Comparison of ENCODE assay signal across 13 cellular contexts in genomic region chr6:79042088-79042798, GRCh38. TPM values are rescaled to one million over a fixed set of nuclear protein-coding genes. Genes with fewer than 3 reads are reported as not detected.
A peak's percentile ranks its signal among the peaks of the same experiment; 100 is the strongest.
DNase-seq lines count a peak whose midpoint lies in the region; ATAC-seq, FAIRE-seq and TF ChIP-seq lines count a peak whose summit lies in the region.
"Had no signal": no experiment of that assay in that cellular context is flagged by ENCODE, and none has a peak within 500 bp of the region (broad histone marks: within the 10 kb centered on the region; RNA-seq: fewer than 3 reads in every experiment).

No MANE protein-coding gene starts in this region.

- peaks cover 61% of the 10 kb centered on the region for H3K4me1 Mint-ChIP-seq in activated CD4-positive, alpha-beta T cell treated with anti-CD3 and anti-CD28 coated beads for 36 hours
- H3K4me1 Mint-ChIP-seq in activated CD4-positive, alpha-beta T cell treated with anti-CD3 and anti-CD28 coated beads, Interleukin-2, amount 10 ng/mL, durations not matched to agents 24 days and 14 days, result peaks cover 22% of the 10 kb centered on the region
- H3K4me1 Mint-ChIP-seq: nephron progenitor cell had no signal

- intact Hi-C loops in activated CD4-positive, alpha-beta T cell treated with anti-CD3 and anti-CD28 coated beads for 36 hours (cut with DNase I, micrococcal nuclease), result loop anchor here in 1 of 2 experiments (10.0 kb wide), 1 partner anchor 293 kb away; no protein-coding TSS in a partner anchor
- intact Hi-C loops in activated CD4-positive, alpha-beta T cell treated with anti-CD3 and anti-CD28 coated beads, Interleukin-2, amount 10 ng/mL, durations not matched to agents 24 days and 14 days (cut with micrococcal nuclease), result no loop called here
- intact Hi-C loops in pancreas (cut with DNase I) (no loop called here), right cardiac atrium (cut with DNase I) (no loop called here)

- POLR2A ChIA-PET in activated CD4-positive, alpha-beta T cell treated with anti-CD3 and anti-CD28 coated beads for 36 hours (lab: Charles Lee), result no interaction called here

- H3K27me3 ChIP-seq in pancreas (no peaks in the 10 kb centered on the region), right cardiac atrium (ENCODE audit: control insufficient read depth, insufficient read depth) (no peaks in the 10 kb centered on the region)

- CTCF ChIA-PET in activated CD4-positive, alpha-beta T cell treated with anti-CD3 and anti-CD28 coated beads for 36 hours (lab: Charles Lee), result interaction anchor here (0.6 to 1.8 kb wide), 4 partner anchors 16 to 165 kb away, joined by 3 to 5 read pairs (median 4); no protein-coding TSS in a partner anchor

- H3K36me3 ChIP-seq in pancreas, result peaks cover 0 to 16% (median 11%) of the 10 kb centered on the region in 3 donors

- ATAC-seq in activated CD4-positive, alpha-beta T cell treated with anti-CD3 and anti-CD28 coated beads for 36 hours, result peak; percentile 61
- ATAC-seq in GM21619 (IDR thresholded peaks at IDR 0.05; ENCODE audit: unreplicated experiment) (peak; percentile 71), HG03139 (IDR thresholded peaks at IDR 0.05; ENCODE audit: unreplicated experiment) (peak; percentile 80), pancreas (no peak), right cardiac atrium (no peak)
- ATAC-seq: HCT116 had no signal

- no peak for TF ChIP-seq CTCF in pancreas (IDR thresholded peaks at IDR 0.05)

- DNase-seq in activated CD4-positive, alpha-beta T cell treated with anti-CD3 and anti-CD28 coated beads for 36 hours, result no peak
- DNase-seq in activated CD4-positive, alpha-beta T cell treated with anti-CD3 and anti-CD28 coated beads, Interleukin-2, amount 10 ng/mL, durations not matched to agents 24 days and 14 days, result no peak
- DNase-seq in pancreas (no peak), right cardiac atrium (no peak), SHP77 (lab: John Stamatoyannopoulos, UW) (no peak), cerebellar nuclear complex (lab: John Stamatoyannopoulos, UW) (no peak)
- DNase-seq: 8988T; NCI-H1092 treated with DMSO at 0.1 percent for 48 hours; nephron progenitor cell; stimulated activated CD4-positive, alpha-beta T cell treated with anti-CD3 and anti-CD28 coated beads, Interleukin-4, amount 100 ng/mL, for 1 hour had no signal

- H3K4me3 Mint-ChIP-seq in activated CD4-positive, alpha-beta T cell treated with anti-CD3 and anti-CD28 coated beads for 36 hours, result no peak overlapping the region
- no peak overlapping the region for H3K4me3 Mint-ChIP-seq in activated CD4-positive, alpha-beta T cell treated with anti-CD3 and anti-CD28 coated beads, Interleukin-2, amount 10 ng/mL, durations not matched to agents 24 days and 14 days
- H3K4me3 Mint-ChIP-seq: nephron progenitor cell had no signal

- H3K9me3 Mint-ChIP-seq in activated CD4-positive, alpha-beta T cell treated with anti-CD3 and anti-CD28 coated beads for 36 hours (ENCODE audit: low read depth), result no peaks in the 10 kb centered on the region
- H3K9me3 Mint-ChIP-seq in activated CD4-positive, alpha-beta T cell treated with anti-CD3 and anti-CD28 coated beads, Interleukin-2, amount 10 ng/mL, durations not matched to agents 24 days and 14 days, result peaks cover 6% of the 10 kb centered on the region
- H3K9me3 Mint-ChIP-seq: nephron progenitor cell had no signal

- H3K9me3 ChIP-seq in pancreas, result no peaks in the 10 kb centered on the region
- no peaks in the 10 kb centered on the region for H3K9me3 ChIP-seq in right cardiac atrium (ENCODE audit: control insufficient read depth, low read length)

- 37 to 54% methylated on average over 1 of the region's 1 CpG for WGBS in pancreas, 2 donors
- 71% methylated on average over 1 of the region's 1 CpG for WGBS in right cardiac atrium

- H3K4me1 ChIP-seq in pancreas (peaks cover 0 to 5% (median 0%) of the 10 kb centered on the region in 3 donors), right cardiac atrium (ENCODE audit: control insufficient read depth, insufficient read depth, low read length) (no peaks in the 10 kb centered on the region)

- H3K27me3 Mint-ChIP-seq in activated CD4-positive, alpha-beta T cell treated with anti-CD3 and anti-CD28 coated beads for 36 hours, result no peaks in the 10 kb centered on the region
- no peaks in the 10 kb centered on the region for H3K27me3 Mint-ChIP-seq in activated CD4-positive, alpha-beta T cell treated with anti-CD3 and anti-CD28 coated beads, Interleukin-2, amount 10 ng/mL, durations not matched to agents 24 days and 14 days

- H3K4me3 ChIP-seq in pancreas, result no peak overlapping the region
- H3K4me3 ChIP-seq in right cardiac atrium (ENCODE audit: low read length), result no peak overlapping the region

- H3K27ac ChIP-seq in pancreas, result no peak overlapping the region
- no peak overlapping the region for H3K27ac ChIP-seq in right cardiac atrium (ENCODE audit: low read length)

- peak; percentile 54 for FAIRE-seq in pancreas (lab: Jason Lieb, UNC)

- H3K27ac Mint-ChIP-seq in activated CD4-positive, alpha-beta T cell treated with anti-CD3 and anti-CD28 coated beads for 36 hours, result no peak overlapping the region
- no peak overlapping the region for H3K27ac Mint-ChIP-seq in activated CD4-positive, alpha-beta T cell treated with anti-CD3 and anti-CD28 coated beads, Interleukin-2, amount 10 ng/mL, durations not matched to agents 24 days and 14 days
- H3K27ac Mint-ChIP-seq: nephron progenitor cell had no signal

- H3K36me3 Mint-ChIP-seq in activated CD4-positive, alpha-beta T cell treated with anti-CD3 and anti-CD28 coated beads for 36 hours (ENCODE audit: low read depth), result peaks cover 38% of the 10 kb centered on the region
- H3K36me3 Mint-ChIP-seq in activated CD4-positive, alpha-beta T cell treated with anti-CD3 and anti-CD28 coated beads, Interleukin-2, amount 10 ng/mL, durations not matched to agents 24 days and 14 days (ENCODE audit: low read depth), result peaks cover 55% of the 10 kb centered on the region

RNA-seq across cellular contexts. Expression of gene PHIP, which starts 35.8 kb away (rescaled TPM):
- total RNA-seq in activated CD4-positive, alpha-beta T cell treated with anti-CD3 and anti-CD28 coated beads for 36 hours, result 10 to 100 TPM; 24.8 to 25.5 TPM
- total RNA-seq in activated CD4-positive, alpha-beta T cell treated with anti-CD3 and anti-CD28 coated beads, Interleukin-2, amount 10 ng/mL, durations not matched to agents 24 days and 14 days, result 33.9 and 34.1 TPM in 2 replicates
- 10 to 100 TPM in 5 of 6 donors, 1 to 10 TPM in 1; 8.9 to 17.9 (median 11.6) TPM for total RNA-seq in pancreas
- polyA plus RNA-seq in pancreas, result 10 to 100 TPM in 1 of 2 donors, 1 to 10 TPM in 1; 8.3 to 11.2 TPM
- total RNA-seq in right cardiac atrium, result 10 to 100 TPM; 17.7 to 19.6 (median 19.2) TPM
- polyA plus RNA-seq in right cardiac atrium, result 6.8 TPM

Comparison
In these comparisons a context has a peak if more than half of its experiments do, and no peak if none do; other contexts are left out.
1. ATAC-seq: peak in activated CD4-positive, alpha-beta T cell treated with anti-CD3 and anti-CD28 coated beads for 36 hours (single experiment), GM21619 (single experiment) and HG03139 (single experiment); none in pancreas (0 of 4) and right cardiac atrium (0 of 2).